ENCODE assay signal across 14 cellular contexts in genomic region chr14:85607571-85608219, GRCh38.
DNase-seq lines count a peak whose midpoint lies in the region; ATAC-seq, FAIRE-seq and TF ChIP-seq lines count a peak whose summit lies in the region.
"Had no signal": no experiment of that assay in that cellular context is flagged by ENCODE, and none has a peak within 500 bp of the region (broad histone marks: within the 10 kb centered on the region; RNA-seq: fewer than 3 reads in every experiment).

No MANE protein-coding gene starts in this region.

- no peaks in the 10 kb centered on the region for H3K27me3 Mint-ChIP-seq in activated T-helper 17 cell treated with anti-CD3 and anti-CD28 coated beads, Interleukin-2, amount 50 U/mL, for 72 hours

- H3K9me3 ChIP-seq in pancreas (no peaks in the 10 kb centered on the region), tibial artery (no peaks in the 10 kb centered on the region)

- H3K4me1 ChIP-seq in pancreas: no peaks in the 10 kb centered on the region
- no peaks in the 10 kb centered on the region for H3K4me1 ChIP-seq in tibial artery

- intact Hi-C loops in pancreas (cut with DNase I): no loop called here
- intact Hi-C loops in tibial artery (cut with DNase I; ENCODE audit: low total_unique reads): no loop called here

- no peak overlapping the region for H3K4me3 Mint-ChIP-seq in activated T-helper 17 cell treated with anti-CD3 and anti-CD28 coated beads, Interleukin-2, amount 50 U/mL, for 72 hours
- H3K4me3 Mint-ChIP-seq: naive thymus-derived CD8-positive, alpha-beta T cell; T-helper 1 cell treated with Interleukin-12 subunit alpha and Interleukin-12 subunit beta and Interleukin-4 antibody, amounts not matched to agents 30 μg/mL and 1 μg/mL, for 36 hours had no signal

- TF ChIP-seq CTCF in pancreas (IDR thresholded peaks at IDR 0.05) (no peak), tibial artery (IDR thresholded peaks at IDR 0.05) (no peak)

- H3K27ac ChIP-seq in pancreas (no peak overlapping the region), tibial artery (no peak overlapping the region)

- H3K4me3 ChIP-seq in pancreas: no peak overlapping the region
- no peak overlapping the region for H3K4me3 ChIP-seq in tibial artery

- peaks cover 6% of the 10 kb centered on the region for H3K9me3 Mint-ChIP-seq in activated T-helper 17 cell treated with anti-CD3 and anti-CD28 coated beads, Interleukin-2, amount 50 U/mL, for 72 hours

- DNase-seq in EL (peak; percentile 95), RCC 7860 (ENCODE audit: low spot score) (peak; percentile 83), pancreas (no peak), NCI-H1436 (lab: John Stamatoyannopoulos, UW) (no peak), SKM-1 treated with dmso at 0.1 percent for 144 hours (lab: John Stamatoyannopoulos, UW; ENCODE audit: unreplicated experiment) (no peak), tibial artery (no peak)
- DNase-seq: activated CD8-positive, alpha-beta memory T cell treated with anti-CD3 and anti-CD28 coated beads, Interleukin-2, amount 50 U/mL, for 48 hours; Calu3; naive thymus-derived CD8-positive, alpha-beta T cell; stimulated activated CD4-positive, alpha-beta T cell treated with anti-CD3 and anti-CD28 coated beads, Interleukin-1b, Interleukin-23, amount 100 ng/mL, for 48 hours; substantia nigra had no signal

- H3K4me1 Mint-ChIP-seq in activated T-helper 17 cell treated with anti-CD3 and anti-CD28 coated beads, Interleukin-2, amount 50 U/mL, for 72 hours: no peaks in the 10 kb centered on the region
- H3K4me1 Mint-ChIP-seq: naive thymus-derived CD8-positive, alpha-beta T cell had no signal

- FAIRE-seq in RCC 7860 (lab: Jason Lieb, UNC) (peak; percentile 75), pancreas (lab: Jason Lieb, UNC) (no peak)

- H3K36me3 Mint-ChIP-seq in activated T-helper 17 cell treated with anti-CD3 and anti-CD28 coated beads, Interleukin-2, amount 50 U/mL, for 72 hours (ENCODE audit: low read depth): no peaks in the 10 kb centered on the region
- H3K36me3 Mint-ChIP-seq: naive thymus-derived CD8-positive, alpha-beta T cell had no signal

- 77 to 86% methylated on average over 4 of the region's 4 CpGs for WGBS in pancreas, 2 donors

- ATAC-seq in esophagus mucosa (peak; percentile 99), pancreas (peak in 3 of 4 donors; percentile 6 to 82 (median 48))
- no peak for ATAC-seq in activated T-helper 17 cell treated with anti-CD3 and anti-CD28 coated beads, Interleukin-2, amount 50 U/mL, for 72 hours (replicated peaks)
- ATAC-seq: naive thymus-derived CD8-positive, alpha-beta T cell had no signal

- no peak overlapping the region for H3K27ac Mint-ChIP-seq in activated T-helper 17 cell treated with anti-CD3 and anti-CD28 coated beads, Interleukin-2, amount 50 U/mL, for 72 hours
- H3K27ac Mint-ChIP-seq: naive thymus-derived CD8-positive, alpha-beta T cell; T-helper 1 cell treated with Interleukin-12 subunit alpha and Interleukin-12 subunit beta and Interleukin-4 antibody, amounts not matched to agents 30 μg/mL and 1 μg/mL, for 36 hours had no signal

- H3K36me3 ChIP-seq in pancreas (no peaks in the 10 kb centered on the region), tibial artery (no peaks in the 10 kb centered on the region)

- H3K27me3 ChIP-seq in pancreas: no peaks in the 10 kb centered on the region
- H3K27me3 ChIP-seq in tibial artery: no peaks in the 10 kb centered on the region

Comparison
In these comparisons a context has a peak if more than half of its experiments do, and no peak if none do; other contexts are left out.
1. DNase-seq: peak in EL (single experiment) and RCC 7860 (single experiment); none in pancreas (0 of 6), NCI-H1436 (single experiment), SKM-1 treated with dmso at 0.1 percent for 144 hours (single experiment) and tibial artery (0 of 2).